Comparison of ENCODE assay signal across 16 cellular contexts in genomic region chr1:212666116-212666775, GRCh38. TPM values are rescaled to one million over a fixed set of nuclear protein-coding genes. Genes with fewer than 3 reads are reported as not detected.
DNase-seq lines count a peak whose midpoint lies in the region; ATAC-seq and TF ChIP-seq lines count a peak whose summit lies in the region.
"Had no signal": no experiment of that assay in that cellular context is flagged by ENCODE, and none has a peak within 500 bp of the region (broad histone marks: within the 10 kb centered on the region; RNA-seq: fewer than 3 reads in every experiment).

No MANE protein-coding gene starts in this region.

- H3K4me1 ChIP-seq in aorta (ENCODE audit: control insufficient read depth in 1 of 2, insufficient read depth in 2 of 2, low read length in 2 of 2): no peaks in the 10 kb centered on the region
- H3K4me1 ChIP-seq: prostate gland had no signal

- ATAC-seq in stimulated activated naive CD8-positive, alpha-beta T cell treated with anti-CD3 and anti-CD28 coated beads, Interleukin-15, amount 100 ng/mL, for 72 hours: no peak
- no peak for ATAC-seq in stimulated activated naive CD8-positive, alpha-beta T cell treated with anti-CD3 and anti-CD28 coated beads, Interleukin-15, Interleukin-2, amounts not matched to agents 100 U/mL and 50 U/mL, for 24 hours
- ATAC-seq in aorta (ENCODE audit: low FRiP score): peak; percentile 4

- H3K36me3 ChIP-seq in aorta (ENCODE audit: control insufficient read depth in 1 of 2, insufficient read depth in 2 of 2, low read length in 1 of 2): no peaks in the 10 kb centered on the region
- H3K36me3 ChIP-seq: gastrocnemius medialis, prostate gland, suprapubic skin had no signal

- no peaks in the 10 kb centered on the region for H3K9me3 ChIP-seq in aorta (ENCODE audit: control insufficient read depth, low read length)
- H3K9me3 ChIP-seq: gastrocnemius medialis, prostate gland, suprapubic skin had no signal

- no peak overlapping the region for H3K4me3 ChIP-seq in aorta (ENCODE audit: low read length in 2 of 2)

- H3K27me3 ChIP-seq in aorta (ENCODE audit: control insufficient read depth in 1 of 2, insufficient read depth in 2 of 2, low read length in 1 of 2): no peaks in the 10 kb centered on the region
- H3K27me3 ChIP-seq: suprapubic skin had no signal

- no peaks in the 10 kb centered on the region for H3K36me3 Mint-ChIP-seq in brain
- H3K36me3 Mint-ChIP-seq: activated naive CD4-positive, alpha-beta T cell treated with anti-CD3 and anti-CD28 coated beads, Interleukin-2, amount 50 U/mL, for 24 hours had no signal

- no peak for DNase-seq in stimulated activated naive CD8-positive, alpha-beta T cell treated with anti-CD3 and anti-CD28 coated beads, Interleukin-15, amount 100 ng/mL, for 72 hours
- DNase-seq in stimulated activated naive CD8-positive, alpha-beta T cell treated with anti-CD3 and anti-CD28 coated beads, Interleukin-15, Interleukin-2, amounts not matched to agents 100 U/mL and 50 U/mL, for 24 hours: no peak
- DNase-seq in mucosa of gallbladder (ENCODE audit: low spot score): peak; percentile 7
- no peak for DNase-seq in aorta
- no peak for DNase-seq in NCI-H1930 (lab: John Stamatoyannopoulos, UW)
- no peak for DNase-seq in activated CD8-positive, alpha-beta memory T cell treated with anti-CD3 and anti-CD28 coated beads, Interleukin-2, amount 50 U/mL, for 48 hours
- no peak for DNase-seq in RPMI8226
- DNase-seq: activated CD4-positive, alpha-beta T cell treated with anti-CD3 and anti-CD28 coated beads for 1 hour; COR-L47; stimulated activated CD4-positive, alpha-beta T cell treated with anti-CD3 and anti-CD28 coated beads, Interleukin-4, amount 100 ng/mL, for 24 hours had no signal

- no peak for TF ChIP-seq CTCF in brain (conservative IDR thresholded peaks at IDR 0.05)

- H3K4me1 Mint-ChIP-seq in stimulated activated naive CD8-positive, alpha-beta T cell treated with anti-CD3 and anti-CD28 coated beads, Interleukin-15, amount 100 ng/mL, for 72 hours: peaks cover 32% of the 10 kb centered on the region
- H3K4me1 Mint-ChIP-seq in brain: peaks cover 48% of the 10 kb centered on the region

- no peaks in the 10 kb centered on the region for H3K9me3 Mint-ChIP-seq in stimulated activated naive CD8-positive, alpha-beta T cell treated with anti-CD3 and anti-CD28 coated beads, Interleukin-15, amount 100 ng/mL, for 72 hours
- peaks cover 0 to 7% (median 4%) of the 10 kb centered on the region in 5 experiments for H3K9me3 Mint-ChIP-seq in brain
- H3K9me3 Mint-ChIP-seq: activated naive CD4-positive, alpha-beta T cell treated with anti-CD3 and anti-CD28 coated beads, Interleukin-2, amount 50 U/mL, for 24 hours had no signal

- 82 to 86% methylated on average over 10 of the region's 10 CpGs for WGBS in aorta, 2 donors

- H3K4me3 Mint-ChIP-seq in stimulated activated naive CD8-positive, alpha-beta T cell treated with anti-CD3 and anti-CD28 coated beads, Interleukin-15, amount 100 ng/mL, for 72 hours: peak overlapping the region; percentile 80 to 81
- peak overlapping the region in 3 of 5 experiments; percentile 37 to 81 (median 49) for H3K4me3 Mint-ChIP-seq in brain

- no peak overlapping the region for H3K27ac ChIP-seq in aorta (ENCODE audit: low read depth in 1 of 2, low read length in 2 of 2)

- no peak overlapping the region for H3K27ac Mint-ChIP-seq in stimulated activated naive CD8-positive, alpha-beta T cell treated with anti-CD3 and anti-CD28 coated beads, Interleukin-15, amount 100 ng/mL, for 72 hours
- peak overlapping the region in 2 of 5 experiments; percentile 24 to 86 for H3K27ac Mint-ChIP-seq in brain

- intact Hi-C loops in aorta (cut with DNase I): loop anchor here (5.0 kb wide), 2 partner anchors 36 to 116 kb away; no protein-coding TSS in a partner anchor

- peaks cover 31% of the 10 kb centered on the region for H3K27me3 Mint-ChIP-seq in stimulated activated naive CD8-positive, alpha-beta T cell treated with anti-CD3 and anti-CD28 coated beads, Interleukin-15, amount 100 ng/mL, for 72 hours
- H3K27me3 Mint-ChIP-seq in brain: peaks cover 17% of the 10 kb centered on the region

RNA-seq across cellular contexts. Expression of gene BATF3, which starts 33.4 kb away (rescaled TPM):
- polyA plus RNA-seq in brain (ENCODE audit: insufficient read depth, low read depth, low replicate concordance): 1.8 TPM
- 4.2 TPM for total RNA-seq in mucosa of gallbladder
- 10 to 100 TPM in 1 of 2 donors, 1 to 10 TPM in 1; 5.5 to 13.9 TPM for total RNA-seq in aorta
- polyA plus RNA-seq in aorta: 1 to 10 TPM; 5.9 to 8.8 TPM
- total RNA-seq: epithelial cell of proximal tubule had no signal

RNA-seq across cellular contexts. Expression of gene ATF3, which starts 57.7 kb away (rescaled TPM):
- polyA plus RNA-seq in brain (ENCODE audit: insufficient read depth, low read depth, low replicate concordance) (12.3 TPM), aorta (10 to 100 TPM; 22.7 to 60.9 TPM)
- total RNA-seq in mucosa of gallbladder (17.3 TPM), aorta (100 to 1,000 TPM in 1 of 2 donors, 10 to 100 TPM in 1; 28.1 to 265 TPM)
